In the genomic region with DNA sequence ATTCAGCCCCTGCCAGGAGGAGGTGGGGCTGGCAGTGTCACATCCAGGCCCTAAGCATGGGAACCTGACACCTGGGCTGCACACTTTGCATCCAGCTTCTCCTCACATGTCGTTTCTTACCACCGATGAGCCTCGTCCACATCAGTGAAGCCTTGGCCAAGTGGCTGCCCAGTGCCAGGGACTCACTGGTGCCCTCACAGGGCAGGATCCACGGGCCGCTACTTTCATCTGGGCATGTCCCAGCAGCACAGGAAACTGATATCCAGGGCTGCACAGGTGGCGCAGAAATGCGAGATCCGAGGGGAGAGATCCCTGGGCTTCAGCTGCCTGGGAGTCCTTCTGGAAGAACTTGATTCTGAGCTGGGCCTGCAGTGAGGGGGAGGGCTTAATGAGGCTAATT, we compare ENCODE assay signal across 25 cellular contexts.
A peak's percentile ranks its signal among the peaks of the same experiment; 100 is the strongest.
DNase-seq lines count a peak whose midpoint lies in the region; ATAC-seq and TF ChIP-seq lines count a peak whose summit lies in the region.
"Had no signal": no experiment of that assay in that cellular context is flagged by ENCODE, and none has a peak within 500 bp of the region (broad histone marks: within the 10 kb centered on the region; RNA-seq: fewer than 3 reads in every experiment).

No MANE protein-coding gene starts in this region.

- peak overlapping the region; percentile 13 for H3K27ac ChIP-seq in temporal lobe (ENCODE audit: low read depth, low read length)
- H3K27ac ChIP-seq: A549, ascending aorta, HL-60, left lung, stomach had no signal

- intact Hi-C loops in activated CD4-positive, alpha-beta T cell treated with anti-CD3 and anti-CD28 coated beads, Interleukin-2, amount 10 ng/mL, durations not matched to agents 24 days and 14 days (cut with micrococcal nuclease): no loop called here

- no peak overlapping the region for H3K27ac Mint-ChIP-seq in activated CD4-positive, alpha-beta T cell treated with anti-CD3 and anti-CD28 coated beads, Interleukin-2, amount 10 ng/mL, durations not matched to agents 24 days and 14 days
- H3K27ac Mint-ChIP-seq: activated T-helper 1 cell treated with anti-CD3 and anti-CD28 coated beads, Interleukin-12 subunit alpha, Interleukin-12 subunit beta, Interleukin-2, Interleukin-4 antibody, amounts not matched to agents 30 ng/mL and 10 ng/mL and 1 ng/mL, durations not matched to agents 14 hours and 24 hours and 36 hours; nephron; progenitor cell of endocrine pancreas; T-helper 2 cell treated with Interferon-gamma antibody and Interleukin-4, amounts not matched to agents 5 μg/mL and 100 μg/mL, for 36 hours; WTC11 had no signal

- peaks cover 6% of the 10 kb centered on the region for H3K27me3 Mint-ChIP-seq in activated T-cell treated with anti-CD3 and anti-CD28 coated beads, Interleukin-2, amount 50 U/mL, for 4 hours (ENCODE audit: low read depth)
- peaks cover 1% of the 10 kb centered on the region for H3K27me3 Mint-ChIP-seq in activated CD4-positive, alpha-beta T cell treated with anti-CD3 and anti-CD28 coated beads, Interleukin-2, amount 10 ng/mL, durations not matched to agents 24 days and 14 days

- ATAC-seq in left lobe of liver (no peak), omental fat pad (ENCODE audit: low FRiP score) (no peak)
- ATAC-seq in activated T-cell treated with anti-CD3 and anti-CD28 coated beads, Interleukin-2, amount 50 U/mL, for 4 hours: no peak
- ATAC-seq: A549; activated naive CD4-positive, alpha-beta T cell treated with anti-CD3 and anti-CD28 coated beads, Interleukin-2, amount 50 U/mL, for 72 hours; left lung; SK-N-SH treated with all-trans-retinoic acid at 6 μM for 48 hours; WTC11 had no signal

- H3K36me3 Mint-ChIP-seq in activated T-cell treated with anti-CD3 and anti-CD28 coated beads, Interleukin-2, amount 50 U/mL, for 4 hours (ENCODE audit: insufficient read depth): no peaks in the 10 kb centered on the region
- H3K36me3 Mint-ChIP-seq in activated CD4-positive, alpha-beta T cell treated with anti-CD3 and anti-CD28 coated beads, Interleukin-2, amount 10 ng/mL, durations not matched to agents 24 days and 14 days (ENCODE audit: low read depth): no peaks in the 10 kb centered on the region
- H3K36me3 Mint-ChIP-seq: activated naive CD4-positive, alpha-beta T cell treated with anti-CD3 and anti-CD28 coated beads, Interleukin-2, amount 50 U/mL, for 72 hours; WTC11 had no signal

- H3K4me1 Mint-ChIP-seq in activated T-cell treated with anti-CD3 and anti-CD28 coated beads, Interleukin-2, amount 50 U/mL, for 4 hours (ENCODE audit: low read depth): no peaks in the 10 kb centered on the region
- no peaks in the 10 kb centered on the region for H3K4me1 Mint-ChIP-seq in activated CD4-positive, alpha-beta T cell treated with anti-CD3 and anti-CD28 coated beads, Interleukin-2, amount 10 ng/mL, durations not matched to agents 24 days and 14 days

- peak; percentile 17 for DNase-seq in NCI-H2029 (lab: John Stamatoyannopoulos, UW)
- DNase-seq in NCI-H2029 treated with DMSO at 0.1 percent for 48 hours (lab: John Stamatoyannopoulos, UW): no peak
- DNase-seq in NCI-H524 treated with DMSO at 0.1 percent for 48 hours (lab: John Stamatoyannopoulos, UW): peak; percentile 27
- peak; percentile 43 for DNase-seq in left lobe of liver (ENCODE audit: low spot score)
- no peak for DNase-seq in activated T-cell treated with anti-CD3 and anti-CD28 coated beads, Interleukin-2, amount 50 U/mL, for 4 hours
- DNase-seq in omental fat pad (ENCODE audit: low spot score): no peak
- DNase-seq in activated CD4-positive, alpha-beta T cell treated with anti-CD3 and anti-CD28 coated beads, Interleukin-2, amount 10 ng/mL, durations not matched to agents 24 days and 14 days: no peak
- DNase-seq: effector memory CD4-positive, alpha-beta T cell; left lung; NCI-H1417 treated with DMSO at 0.1 percent for 48 hours; NCI-H446 treated with DMSO at 0.1 percent for 48 hours; RPMI8226; stimulated activated CD4-positive, alpha-beta T cell treated with anti-CD3 and anti-CD28 coated beads, Interleukin-4, amount 100 ng/mL, for 24 hours; stomach had no signal

- no peaks in the 10 kb centered on the region for H3K9me3 Mint-ChIP-seq in activated T-cell treated with anti-CD3 and anti-CD28 coated beads, Interleukin-2, amount 50 U/mL, for 4 hours
- no peaks in the 10 kb centered on the region for H3K9me3 Mint-ChIP-seq in activated CD4-positive, alpha-beta T cell treated with anti-CD3 and anti-CD28 coated beads, Interleukin-2, amount 10 ng/mL, durations not matched to agents 24 days and 14 days
- H3K9me3 Mint-ChIP-seq: activated naive CD4-positive, alpha-beta T cell treated with anti-CD3 and anti-CD28 coated beads, Interleukin-2, amount 50 U/mL, for 72 hours; activated T-helper 1 cell treated with anti-CD3 and anti-CD28 coated beads, Interleukin-12 subunit alpha, Interleukin-12 subunit beta, Interleukin-2, Interleukin-4 antibody, amounts not matched to agents 30 ng/mL and 10 ng/mL and 1 ng/mL, durations not matched to agents 14 hours and 24 hours and 36 hours; nephron; T-helper 2 cell treated with Interferon-gamma antibody and Interleukin-4, amounts not matched to agents 5 μg/mL and 100 μg/mL, for 36 hours; WTC11 had no signal

- no peak for TF ChIP-seq CTCF in omental fat pad (IDR thresholded peaks at IDR 0.05)

- no peak overlapping the region for H3K4me3 Mint-ChIP-seq in activated T-cell treated with anti-CD3 and anti-CD28 coated beads, Interleukin-2, amount 50 U/mL, for 4 hours
- no peak overlapping the region for H3K4me3 Mint-ChIP-seq in activated CD4-positive, alpha-beta T cell treated with anti-CD3 and anti-CD28 coated beads, Interleukin-2, amount 10 ng/mL, durations not matched to agents 24 days and 14 days
- H3K4me3 Mint-ChIP-seq: activated T-helper 1 cell treated with anti-CD3 and anti-CD28 coated beads, Interleukin-12 subunit alpha, Interleukin-12 subunit beta, Interleukin-2, Interleukin-4 antibody, amounts not matched to agents 30 ng/mL and 10 ng/mL and 1 ng/mL, durations not matched to agents 14 hours and 24 hours and 36 hours; nephron; T-helper 2 cell treated with Interferon-gamma antibody and Interleukin-4, amounts not matched to agents 5 μg/mL and 100 μg/mL, for 36 hours; WTC11 had no signal

Comparison
In these comparisons a context has a peak if more than half of its experiments do, and no peak if none do; other contexts are left out.
1. DNase-seq: peak in NCI-H2029 (single experiment), NCI-H524 treated with DMSO at 0.1 percent for 48 hours (single experiment) and left lobe of liver (single experiment); none in NCI-H2029 treated with DMSO at 0.1 percent for 48 hours (single experiment), activated T-cell treated with anti-CD3 and anti-CD28 coated beads, Interleukin-2, amount 50 U/mL, for 4 hours (single experiment), omental fat pad (single experiment) and activated CD4-positive, alpha-beta T cell treated with anti-CD3 and anti-CD28 coated beads, Interleukin-2, amount 10 ng/mL, durations not matched to agents 24 days and 14 days (single experiment).